ENCODE assay signal across 1 cellular context in the genomic region with DNA sequence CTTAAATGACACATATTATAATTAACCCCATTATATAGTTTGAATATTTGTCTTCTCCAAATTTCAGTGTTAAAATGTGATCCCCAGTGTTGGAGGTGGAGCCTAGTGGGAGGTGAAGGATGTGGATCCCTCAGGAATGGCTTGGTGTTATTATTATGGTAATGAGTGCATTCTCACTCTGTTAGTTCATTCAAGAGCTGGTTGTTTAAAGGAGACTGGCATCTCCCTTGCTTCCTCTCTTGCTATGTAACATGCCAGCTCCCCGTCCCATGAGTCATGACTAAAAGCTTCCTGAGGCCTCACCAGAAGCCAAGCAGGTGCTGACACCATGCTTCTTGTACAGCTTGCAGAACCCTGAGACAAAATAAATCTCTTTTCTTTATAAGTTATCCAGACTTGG.
TF ChIP-seq lines count a peak whose summit lies in the region.

No MANE protein-coding gene starts in this region.

TF ChIP-seq in WTC11, 78 proteins besides CTCF, POLR2A, EP300 and RAD21 (continued from another document):
- TF ChIP-seq ARID4B (CRISPR knock-in tag; IDR thresholded peaks at IDR 0.05; ENCODE audit: borderline replicate concordance) (no peak), ZNF138 (CRISPR knock-in tag; conservative IDR thresholded peaks at IDR 0.05) (no peak), SOX15 (CRISPR knock-in tag; IDR thresholded peaks at IDR 0.05) (no peak), ZNF416 (CRISPR knock-in tag; IDR thresholded peaks at IDR 0.05) (no peak), NR3C1 (CRISPR knock-in tag; conservative IDR thresholded peaks at IDR 0.05; ENCODE audit: low read depth) (no peak), HMGA2 (CRISPR knock-in tag; IDR thresholded peaks at IDR 0.05) (no peak)
- TF ChIP-seq, protein P1, sequence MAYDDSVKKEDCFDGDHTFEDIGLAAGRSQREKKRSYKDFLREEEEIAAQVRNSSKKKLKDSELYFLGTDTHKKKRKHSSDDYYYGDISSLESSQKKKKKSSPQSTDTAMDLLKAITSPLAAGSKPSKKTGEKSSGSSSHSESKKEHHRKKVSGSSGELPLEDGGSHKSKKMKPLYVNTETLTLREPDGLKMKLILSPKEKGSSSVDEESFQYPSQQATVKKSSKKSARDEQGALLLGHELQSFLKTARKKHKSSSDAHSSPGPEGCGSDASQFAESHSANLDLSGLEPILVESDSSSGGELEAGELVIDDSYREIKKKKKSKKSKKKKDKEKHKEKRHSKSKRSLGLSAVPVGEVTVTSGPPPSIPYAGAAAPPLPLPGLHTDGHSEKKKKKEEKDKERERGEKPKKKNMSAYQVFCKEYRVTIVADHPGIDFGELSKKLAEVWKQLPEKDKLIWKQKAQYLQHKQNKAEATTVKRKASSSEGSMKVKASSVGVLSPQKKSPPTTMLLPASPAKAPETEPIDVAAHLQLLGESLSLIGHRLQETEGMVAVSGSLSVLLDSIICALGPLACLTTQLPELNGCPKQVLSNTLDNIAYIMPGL (CRISPR knock-in tag; IDR thresholded peaks at IDR 0.05) = no peak
- TF ChIP-seq, protein P2, sequence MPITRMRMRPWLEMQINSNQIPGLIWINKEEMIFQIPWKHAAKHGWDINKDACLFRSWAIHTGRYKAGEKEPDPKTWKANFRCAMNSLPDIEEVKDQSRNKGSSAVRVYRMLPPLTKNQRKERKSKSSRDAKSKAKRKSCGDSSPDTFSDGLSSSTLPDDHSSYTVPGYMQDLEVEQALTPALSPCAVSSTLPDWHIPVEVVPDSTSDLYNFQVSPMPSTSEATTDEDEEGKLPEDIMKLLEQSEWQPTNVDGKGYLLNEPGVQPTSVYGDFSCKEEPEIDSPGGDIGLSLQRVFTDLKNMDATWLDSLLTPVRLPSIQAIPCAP (CRISPR knock-in tag; IDR thresholded peaks at IDR 0.05) = no peak
